Comparison of ENCODE assay signal across 9 cellular contexts in the genomic region with DNA sequence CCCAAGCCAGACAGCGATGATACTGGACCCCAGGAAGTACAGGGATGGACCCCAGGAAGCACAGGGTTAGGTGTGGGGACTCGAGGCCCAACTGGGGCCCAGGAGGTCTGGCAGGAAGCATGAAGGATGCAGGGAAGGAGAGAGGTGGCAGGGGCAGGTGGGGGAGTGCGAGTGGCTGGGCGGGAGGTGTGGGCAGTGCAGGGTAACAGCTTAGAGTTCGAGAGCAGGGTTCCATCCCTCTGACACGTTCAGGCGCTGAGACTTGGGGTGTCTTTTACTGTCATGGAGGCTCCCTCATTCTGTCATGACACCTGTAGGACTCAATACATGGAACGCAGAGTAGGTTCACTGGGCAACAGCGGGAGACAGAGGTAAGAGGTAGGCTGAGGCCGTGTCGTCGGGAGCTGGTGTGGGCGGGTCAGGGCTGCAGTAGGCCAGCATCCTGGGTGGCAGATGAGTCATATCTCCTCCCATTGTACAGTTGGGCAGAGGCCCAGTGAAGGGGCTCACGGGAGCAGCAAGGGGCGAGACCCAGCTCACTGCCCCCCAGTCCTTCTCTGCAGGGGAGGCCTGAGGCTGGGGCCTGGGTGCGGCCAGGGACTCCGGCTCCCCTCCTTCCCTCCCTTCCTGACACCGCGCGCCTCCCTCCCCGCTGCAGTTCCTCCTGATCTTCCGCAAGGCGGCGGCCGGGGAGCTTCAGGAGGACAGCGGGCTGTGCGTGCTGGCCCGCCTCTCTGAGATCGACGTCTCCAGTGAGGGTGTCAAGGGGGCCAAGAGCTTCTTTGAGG. TPM values are rescaled to one million over a fixed set of nuclear protein-coding genes. Genes with fewer than 3 reads are reported as not detected.
A peak's percentile ranks its signal among the peaks of the same experiment; 100 is the strongest.
DNase-seq lines count a peak whose midpoint lies in the region; ATAC-seq, FAIRE-seq and TF ChIP-seq lines count a peak whose summit lies in the region.
"Had no signal": no experiment of that assay in that cellular context is flagged by ENCODE, and none has a peak within 500 bp of the region (broad histone marks: within the 10 kb centered on the region; RNA-seq: fewer than 3 reads in every experiment).

No MANE protein-coding gene starts in this region.

- no peak for FAIRE-seq in HepG2 (lab: Jason Lieb, UNC)

- no peak overlapping the region for H3K4me2 ChIP-seq in HepG2 (ENCODE audit: low read depth, low read length)

- H3K4me3 ChIP-seq in HepG2 (replicated peaks in 1 of 3; ENCODE audit: insufficient read depth in 1 of 3, low read depth in 2 of 3, low read length in 3 of 3), result no peak overlapping the region
- no peak overlapping the region for H3K4me3 ChIP-seq in right lobe of liver
- no peak overlapping the region for H3K4me3 ChIP-seq in cardiac fibroblast (replicated peaks in 1 of 2; ENCODE audit: low read depth in 2 of 2, low read length in 2 of 2)
- H3K4me3 ChIP-seq in mucosa of rectum (ENCODE audit: low read length in 2 of 2), result no peak overlapping the region
- no peak overlapping the region for H3K4me3 ChIP-seq in aorta (ENCODE audit: low read length in 2 of 2)

- no peak for DNase-seq in HepG2 (ENCODE audit: low spot score)
- DNase-seq in right lobe of liver, result no peak
- DNase-seq in cardiac fibroblast (ENCODE audit: low read depth in 2 of 2), result peak; percentile 46 to 63
- DNase-seq in aorta, result no peak
- DNase-seq in caudate nucleus (lab: John Stamatoyannopoulos, UW), result no peak
- no peak for DNase-seq in posterior vena cava (ENCODE audit: low spot score)
- DNase-seq: SHP77 treated with DMSO at 0.1 percent for 48 hours had no signal

- 98% methylated on average over 25 of the region's 30 CpGs for WGBS in HepG2 (ENCODE audit: low lambda C conversion rate)
- WGBS in right lobe of liver (ENCODE audit: insufficient coverage, low coverage, low lambda C conversion rate, missing lambda C conversion rate), result 78% methylated on average over 5 of the region's 30 CpGs
- 94 to 97% methylated on average over 25 to 30 of the region's 30 CpGs for WGBS in aorta, 2 donors

- H3K27ac ChIP-seq in HepG2 (ENCODE audit: extremely low read length, insufficient read depth, low read length) (no peak overlapping the region), right lobe of liver (no peak overlapping the region), mucosa of rectum (ENCODE audit: low read depth in 2 of 2, low read length in 2 of 2) (peak overlapping the region; percentile 96), aorta (ENCODE audit: low read depth in 1 of 2, low read length in 2 of 2) (no peak overlapping the region), caudate nucleus (ENCODE audit: low read depth, low read length) (no peak overlapping the region)

- no peaks in the 10 kb centered on the region for H4K20me1 ChIP-seq in HepG2 (ENCODE audit: insufficient read depth, low read length)

- no peak for TF ChIP-seq CTCF in HepG2 (CRISPR knock-in tag; IDR thresholded peaks at IDR 0.05)
- no peak for TF ChIP-seq CTCF in right lobe of liver (IDR thresholded peaks at IDR 0.05)
- TF ChIP-seq CTCF in cardiac fibroblast (IDR thresholded peaks at IDR 0.05; ENCODE audit: low read depth, low read length), result peak; percentile 27

- no peaks in the 10 kb centered on the region for H3K79me2 ChIP-seq in HepG2 (ENCODE audit: insufficient read depth, low read length)

- no peaks in the 10 kb centered on the region for H3K27me3 ChIP-seq in HepG2 (ENCODE audit: control insufficient read depth in 1 of 2, insufficient read depth in 2 of 2, low read length in 2 of 2)
- H3K27me3 ChIP-seq in right lobe of liver, result no peaks in the 10 kb centered on the region
- no peaks in the 10 kb centered on the region for H3K27me3 ChIP-seq in mucosa of rectum (ENCODE audit: control insufficient read depth in 2 of 2, insufficient read depth in 2 of 2, low read length in 2 of 2)
- H3K27me3 ChIP-seq in aorta (ENCODE audit: control insufficient read depth in 1 of 2, insufficient read depth in 2 of 2, low read length in 1 of 2), result no peaks in the 10 kb centered on the region

- H3K9me3 ChIP-seq in HepG2 (ENCODE audit: low read length) (no peaks in the 10 kb centered on the region), right lobe of liver (no peaks in the 10 kb centered on the region), mucosa of rectum (ENCODE audit: control insufficient read depth in 2 of 2, low read length in 2 of 2) (no peaks in the 10 kb centered on the region), aorta (ENCODE audit: control insufficient read depth, low read length) (no peaks in the 10 kb centered on the region)

- no peak overlapping the region for H2AFZ ChIP-seq in HepG2 (ENCODE audit: low read length)

- in situ Hi-C loops in HepG2 (cut with HindIII; ENCODE audit: extremely low pct_ligation_motif_present, low pct_unique_long_range_greater_than_20kb), result loop anchor here (5.0 kb wide), 1 partner anchor 99 kb away; no protein-coding TSS in a partner anchor

- CTCF ChIA-PET in HepG2 (lab: Yijun Ruan, JAX; ENCODE audit: low intra/inter-chr PET ratio, low total read pairs), result no interaction called here

- intact Hi-C loops in HepG2 (cut with micrococcal nuclease; ENCODE audit: unreplicated experiment) (no loop called here), right lobe of liver (cut with DNase I) (loop anchor here in 1 of 2 donors (5.0 kb wide), 1 partner anchor 94 kb away; no protein-coding TSS in a partner anchor), aorta (cut with DNase I) (no loop called here), posterior vena cava (cut with DNase I) (no loop called here)

- no peak for TF ChIP-seq RAD21 in HepG2 (CRISPR knock-in tag; IDR thresholded peaks at IDR 0.05)

- no peak for TF ChIP-seq POLR2A in HepG2 (IDR thresholded peaks at IDR 0.05; ENCODE audit: insufficient read depth in 1 of 2, low read depth in 2 of 2, low read length in 2 of 2)
- TF ChIP-seq POLR2A in right lobe of liver (IDR thresholded peaks at IDR 0.05), result no peak

- H3K4me1 ChIP-seq in HepG2 (ENCODE audit: insufficient read depth, low read length) (peaks cover 3% of the 10 kb centered on the region), right lobe of liver (peaks cover 0 to 23% (median 0%) of the 10 kb centered on the region in 4 donors), mucosa of rectum (ENCODE audit: control insufficient read depth in 2 of 2, insufficient read depth in 2 of 2, low read length in 2 of 2) (peaks cover 42 to 54% of the 10 kb centered on the region in 2 donors), aorta (ENCODE audit: control insufficient read depth in 1 of 2, insufficient read depth in 2 of 2, low read length in 2 of 2) (no peaks in the 10 kb centered on the region)

- POLR2A ChIA-PET in HepG2 (lab: Yijun Ruan, JAX), result no interaction called here

- TF ChIP-seq EP300 in HepG2 (IDR thresholded peaks at IDR 0.05; ENCODE audit: low read depth in 2 of 2, low read length in 2 of 2) (no peak), HepG2 (CRISPR knock-in tag; IDR thresholded peaks at IDR 0.05; ENCODE audit: borderline replicate concordance) (no peak)

- H3K36me3 ChIP-seq in HepG2 (replicated peaks in 1 of 2; ENCODE audit: control insufficient read depth in 1 of 2, insufficient read depth in 2 of 2, low read length in 2 of 2), result peaks cover 0 to 2% of the 10 kb centered on the region in 2 experiments; a peak in 2 of 5 replicates
- no peaks in the 10 kb centered on the region for H3K36me3 ChIP-seq in right lobe of liver
- H3K36me3 ChIP-seq in mucosa of rectum (ENCODE audit: control insufficient read depth in 2 of 2, insufficient read depth in 2 of 2, low read length in 2 of 2), result peaks cover 25 to 34% of the 10 kb centered on the region in 2 donors
- no peaks in the 10 kb centered on the region for H3K36me3 ChIP-seq in aorta (ENCODE audit: control insufficient read depth in 1 of 2, insufficient read depth in 2 of 2, low read length in 1 of 2)

- H3K9ac ChIP-seq in HepG2 (ENCODE audit: insufficient read depth, low read depth, low read length) (no peak overlapping the region), mucosa of rectum (ENCODE audit: low read depth in 1 of 2, low read length in 2 of 2) (peak overlapping the region; percentile 52 to 84)

- BruUV-seq in HepG2 (replicated peaks; lab: Mats Ljungman, UMichigan), result no TSS peak

- ATAC-seq in HepG2 (no peak; the same call in 2 of the 3 replicates), right lobe of liver (no peak), aorta (ENCODE audit: low FRiP score) (peak; percentile 30), GM18502 (IDR thresholded peaks at IDR 0.05; ENCODE audit: poor library complexity, unreplicated experiment) (no peak)

RNA-seq across cellular contexts. Expression of a gene that starts 11.6 kb away (rescaled TPM):
- total RNA-seq in HepG2 (2016; rRNA removed; fragmentation: Illumina TruSeq; extraction: Trizol) (not detected in 2 replicates), right lobe of liver (not detected), aorta (1 to 10 TPM; 2.7 to 3.6 TPM), posterior vena cava (1 to 10 TPM in 1 of 2 donors, not detected in 1; 1.8 TPM)
- total RNA-seq in HepG2 (2016; cell fraction: cytosol; rRNA removed; fragmentation: Illumina TruSeq; extraction: Trizol; ENCODE audit: low read depth), result not detected in 2 replicates
- total RNA-seq in HepG2 (2016; cell fraction: insoluble cytoplasmic fraction; rRNA removed; fragmentation: Illumina TruSeq; extraction: Trizol), result not detected in 2 replicates
- not detected in 2 replicates for total RNA-seq in HepG2 (2016; cell fraction: membrane; rRNA removed; fragmentation: Illumina TruSeq; extraction: Trizol)
- total RNA-seq in HepG2 (2016; cell fraction: nucleus; rRNA removed; fragmentation: Illumina TruSeq; extraction: Trizol), result not detected in 2 replicates
- polyA plus RNA-seq in HepG2 (2011; rRNA removed) (not detected in 2 replicates), aorta (1 to 10 TPM; 3.1 to 4.3 TPM)
- not detected in 2 replicates for polyA plus RNA-seq in HepG2 (2011; cell fraction: cytosol; rRNA removed)
- not detected in 2 replicates for polyA plus RNA-seq in HepG2 (2011; cell fraction: nucleus; rRNA removed)
- polyA plus RNA-seq in HepG2 (2012), result not detected in 2 replicates
- not detected in 2 replicates for polyA plus RNA-seq in HepG2 (2016; cell fraction: cytosol; fragmentation: Illumina TruSeq; extraction: Trizol; ENCODE audit: low read depth)
- not detected in 2 replicates for polyA plus RNA-seq in HepG2 (2016; cell fraction: insoluble cytoplasmic fraction; fragmentation: Illumina TruSeq; extraction: Trizol; ENCODE audit: low read depth)
- not detected in 2 replicates for polyA plus RNA-seq in HepG2 (2016; cell fraction: membrane; fragmentation: Illumina TruSeq; extraction: Trizol; ENCODE audit: low read depth)
- not detected in 2 replicates for polyA plus RNA-seq in HepG2 (2016; cell fraction: nucleus; fragmentation: Illumina TruSeq; extraction: Trizol; ENCODE audit: insufficient read depth, low read depth)
- not detected in 2 replicates for polyA minus RNA-seq in HepG2 (2011; rRNA and poly(A)+ RNA removed; ENCODE audit: low replicate concordance)
- polyA minus RNA-seq in HepG2 (2011; cell fraction: cytosol; rRNA and poly(A)+ RNA removed), result not detected in 2 replicates
- not detected in 2 replicates for polyA minus RNA-seq in HepG2 (2011; cell fraction: nucleus; rRNA and poly(A)+ RNA removed)

RNA-seq across cellular contexts. Expression of a gene that starts 17.0 kb away (rescaled TPM):
- total RNA-seq in HepG2 (2016; rRNA removed; fragmentation: Illumina TruSeq; extraction: Trizol) (9.9 and 12.7 TPM in 2 replicates), right lobe of liver (10 to 100 TPM in 5 of 6 experiments, 1 to 10 TPM in 1; 9.9 to 19.4 (median 15.6) TPM), aorta (10 to 100 TPM; 34.9 to 43.7 TPM), posterior vena cava (10 to 100 TPM; 33.4 to 39.8 TPM)
- 3.5 and 3.8 TPM in 2 replicates for total RNA-seq in HepG2 (2016; cell fraction: cytosol; rRNA removed; fragmentation: Illumina TruSeq; extraction: Trizol; ENCODE audit: low read depth)
- total RNA-seq in HepG2 (2016; cell fraction: insoluble cytoplasmic fraction; rRNA removed; fragmentation: Illumina TruSeq; extraction: Trizol), result 10.0 and 12.8 TPM in 2 replicates
- 10.3 and 10.6 TPM in 2 replicates for total RNA-seq in HepG2 (2016; cell fraction: membrane; rRNA removed; fragmentation: Illumina TruSeq; extraction: Trizol)
- 5.1 and 5.7 TPM in 2 replicates for total RNA-seq in HepG2 (2016; cell fraction: nucleus; rRNA removed; fragmentation: Illumina TruSeq; extraction: Trizol)
- polyA plus RNA-seq in HepG2 (2011; rRNA removed) (9.4 and 10.9 TPM in 2 replicates), aorta (10 to 100 TPM; 17.9 to 36.8 TPM)
- 9.0 and 11.9 TPM in 2 replicates for polyA plus RNA-seq in HepG2 (2011; cell fraction: cytosol; rRNA removed)
- polyA plus RNA-seq in HepG2 (2011; cell fraction: nucleus; rRNA removed), result 16.4 and 20.1 TPM in 2 replicates
- polyA plus RNA-seq in HepG2 (2012), result 13.1 and 13.3 TPM in 2 replicates
- polyA plus RNA-seq in HepG2 (2016; cell fraction: cytosol; fragmentation: Illumina TruSeq; extraction: Trizol; ENCODE audit: low read depth), result 5.6 and 6.2 TPM in 2 replicates
- polyA plus RNA-seq in HepG2 (2016; cell fraction: insoluble cytoplasmic fraction; fragmentation: Illumina TruSeq; extraction: Trizol; ENCODE audit: low read depth), result 16.6 and 21.1 TPM in 2 replicates
- 11.7 and 12.3 TPM in 2 replicates for polyA plus RNA-seq in HepG2 (2016; cell fraction: membrane; fragmentation: Illumina TruSeq; extraction: Trizol; ENCODE audit: low read depth)
- 13.8 and 16.7 TPM in 2 replicates for polyA plus RNA-seq in HepG2 (2016; cell fraction: nucleus; fragmentation: Illumina TruSeq; extraction: Trizol; ENCODE audit: insufficient read depth, low read depth)
- polyA minus RNA-seq in HepG2 (2011; rRNA and poly(A)+ RNA removed; ENCODE audit: low replicate concordance), result 7.2 and 33.1 TPM in 2 replicates
- 5.6 and 6.2 TPM in 2 replicates for polyA minus RNA-seq in HepG2 (2011; cell fraction: cytosol; rRNA and poly(A)+ RNA removed)
- 2.6 and 3.4 TPM in 2 replicates for polyA minus RNA-seq in HepG2 (2011; cell fraction: nucleus; rRNA and poly(A)+ RNA removed)

RNA-seq across cellular contexts. Expression of a gene that starts 29.8 kb away (rescaled TPM):
- not detected in 2 replicates for total RNA-seq in HepG2 (2016; rRNA removed; fragmentation: Illumina TruSeq; extraction: Trizol)
- total RNA-seq in HepG2 (2016; cell fraction: cytosol; rRNA removed; fragmentation: Illumina TruSeq; extraction: Trizol; ENCODE audit: low read depth), result not detected in 2 replicates
- total RNA-seq in HepG2 (2016; cell fraction: insoluble cytoplasmic fraction; rRNA removed; fragmentation: Illumina TruSeq; extraction: Trizol), result not detected in 2 replicates
- total RNA-seq in HepG2 (2016; cell fraction: membrane; rRNA removed; fragmentation: Illumina TruSeq; extraction: Trizol), result not detected in 2 replicates
- not detected in 2 replicates for total RNA-seq in HepG2 (2016; cell fraction: nucleus; rRNA removed; fragmentation: Illumina TruSeq; extraction: Trizol)
- not detected in 2 replicates for polyA plus RNA-seq in HepG2 (2011; rRNA removed)
- not detected in 2 replicates for polyA plus RNA-seq in HepG2 (2011; cell fraction: cytosol; rRNA removed)
- not detected in 2 replicates for polyA plus RNA-seq in HepG2 (2011; cell fraction: nucleus; rRNA removed)
- polyA plus RNA-seq in HepG2 (2012), result not detected in 2 replicates
- not detected in 2 replicates for polyA plus RNA-seq in HepG2 (2016; cell fraction: cytosol; fragmentation: Illumina TruSeq; extraction: Trizol; ENCODE audit: low read depth)
- polyA plus RNA-seq in HepG2 (2016; cell fraction: insoluble cytoplasmic fraction; fragmentation: Illumina TruSeq; extraction: Trizol; ENCODE audit: low read depth), result not detected in 2 replicates
- polyA plus RNA-seq in HepG2 (2016; cell fraction: membrane; fragmentation: Illumina TruSeq; extraction: Trizol; ENCODE audit: low read depth), result not detected in 2 replicates
- polyA plus RNA-seq in HepG2 (2016; cell fraction: nucleus; fragmentation: Illumina TruSeq; extraction: Trizol; ENCODE audit: insufficient read depth, low read depth), result not detected in 2 replicates
- not detected in 2 replicates for polyA minus RNA-seq in HepG2 (2011; rRNA and poly(A)+ RNA removed; ENCODE audit: low replicate concordance)
- not detected in 2 replicates for polyA minus RNA-seq in HepG2 (2011; cell fraction: cytosol; rRNA and poly(A)+ RNA removed)
- polyA minus RNA-seq in HepG2 (2011; cell fraction: nucleus; rRNA and poly(A)+ RNA removed), result not detected in 2 replicates
- total RNA-seq in right lobe of liver, result not detected
- total RNA-seq in aorta, result 1 to 10 TPM in 1 of 2 donors, not detected in 1; 1.3 TPM
- polyA plus RNA-seq in aorta, result 1 to 10 TPM in 1 of 2 donors, under 1 TPM in 1; 0.63 to 1.8 TPM
- total RNA-seq in posterior vena cava, result 1 to 10 TPM in 1 of 2 donors, not detected in 1; 1.6 TPM

RNA-seq across cellular contexts. Expression of a gene that starts 49.2 kb away (rescaled TPM):
- total RNA-seq in HepG2 (2016; rRNA removed; fragmentation: Illumina TruSeq; extraction: Trizol) (not detected in 2 replicates), right lobe of liver (not detected), aorta (under 1 TPM; 0.45 to 0.57 TPM), posterior vena cava (under 1 TPM in 1 of 2 donors, not detected in 1; 0.33 TPM)
- not detected in 2 replicates for total RNA-seq in HepG2 (2016; cell fraction: cytosol; rRNA removed; fragmentation: Illumina TruSeq; extraction: Trizol; ENCODE audit: low read depth)
- not detected in 2 replicates for total RNA-seq in HepG2 (2016; cell fraction: insoluble cytoplasmic fraction; rRNA removed; fragmentation: Illumina TruSeq; extraction: Trizol)
- not detected in 2 replicates for total RNA-seq in HepG2 (2016; cell fraction: membrane; rRNA removed; fragmentation: Illumina TruSeq; extraction: Trizol)
- total RNA-seq in HepG2 (2016; cell fraction: nucleus; rRNA removed; fragmentation: Illumina TruSeq; extraction: Trizol), result not detected in 2 replicates
- polyA plus RNA-seq in HepG2 (2011; rRNA removed) (not detected in 2 replicates), aorta (under 1 TPM in 1 of 2 donors, not detected in 1; 0.77 TPM)
- polyA plus RNA-seq in HepG2 (2011; cell fraction: cytosol; rRNA removed), result not detected in 2 replicates
- not detected in 2 replicates for polyA plus RNA-seq in HepG2 (2011; cell fraction: nucleus; rRNA removed)
- not detected in 2 replicates for polyA plus RNA-seq in HepG2 (2012)
- not detected in 2 replicates for polyA plus RNA-seq in HepG2 (2016; cell fraction: cytosol; fragmentation: Illumina TruSeq; extraction: Trizol; ENCODE audit: low read depth)
- polyA plus RNA-seq in HepG2 (2016; cell fraction: insoluble cytoplasmic fraction; fragmentation: Illumina TruSeq; extraction: Trizol; ENCODE audit: low read depth), result not detected in 2 replicates
- not detected in 2 replicates for polyA plus RNA-seq in HepG2 (2016; cell fraction: membrane; fragmentation: Illumina TruSeq; extraction: Trizol; ENCODE audit: low read depth)
- not detected in 2 replicates for polyA plus RNA-seq in HepG2 (2016; cell fraction: nucleus; fragmentation: Illumina TruSeq; extraction: Trizol; ENCODE audit: insufficient read depth, low read depth)
- not detected in 2 replicates for polyA minus RNA-seq in HepG2 (2011; rRNA and poly(A)+ RNA removed; ENCODE audit: low replicate concordance)
- not detected in 2 replicates for polyA minus RNA-seq in HepG2 (2011; cell fraction: cytosol; rRNA and poly(A)+ RNA removed)
- not detected in 2 replicates for polyA minus RNA-seq in HepG2 (2011; cell fraction: nucleus; rRNA and poly(A)+ RNA removed)

Comparison
In these comparisons a context has a peak if more than half of its experiments do, and no peak if none do; other contexts are left out.
1. DNase-seq: peak in cardiac fibroblast (2 of 2); none in HepG2 (single experiment), right lobe of liver (0 of 3), aorta (0 of 2), caudate nucleus (0 of 61) and posterior vena cava (single experiment).
2. H3K27ac ChIP-seq: peak in mucosa of rectum (2 of 2); none in HepG2 (single experiment), right lobe of liver (0 of 3), aorta (0 of 2) and caudate nucleus (single experiment).